30 cellular contexts compared by ENCODE assay signal in genomic region chr2:151299940-151300539, GRCh38. TPM values are rescaled to one million over a fixed set of nuclear protein-coding genes. Genes with fewer than 3 reads are reported as not detected.
A peak's percentile ranks its signal among the peaks of the same experiment; 100 is the strongest.
DNase-seq lines count a peak whose midpoint lies in the region; ATAC-seq, FAIRE-seq and TF ChIP-seq lines count a peak whose summit lies in the region.
"Had no signal": no experiment of that assay in that cellular context is flagged by ENCODE, and none has a peak within 500 bp of the region (broad histone marks: within the 10 kb centered on the region; RNA-seq: fewer than 3 reads in every experiment).

No MANE protein-coding gene starts in this region.

- TF ChIP-seq CTCF in AG10803 (conservative IDR thresholded peaks at IDR 0.05; ENCODE audit: low read length) (no peak), K562 (IDR thresholded peaks at IDR 0.05 in 2 of 3, conservative IDR thresholded peaks at IDR 0.05 in 1 of 3; ENCODE audit: insufficient read depth in 2 of 3, low read depth in 1 of 3, low read length in 3 of 3) (no peak), ovary (IDR thresholded peaks at IDR 0.05) (no peak)

- H3K9me3 ChIP-seq in K562 (replicated peaks; ENCODE audit: control insufficient read depth, insufficient read depth, low read depth, low read length) = no peaks in the 10 kb centered on the region
- no peaks in the 10 kb centered on the region for H3K9me3 ChIP-seq in ovary
- H3K9me3 ChIP-seq: esophagus muscularis mucosa, upper lobe of left lung had no signal

- H3K36me3 ChIP-seq in K562 (ENCODE audit: control insufficient read depth, insufficient read depth, low read length) (no peaks in the 10 kb centered on the region), ovary (no peaks in the 10 kb centered on the region)
- H3K36me3 ChIP-seq: BLaER1, esophagus muscularis mucosa, upper lobe of left lung had no signal

- no peak overlapping the region for H3K4me2 ChIP-seq in K562 (ENCODE audit: insufficient read depth, low read length)
- H3K4me2 ChIP-seq: BLaER1, GM23338 had no signal

- no peak overlapping the region for H3K9ac ChIP-seq in K562 (ENCODE audit: insufficient read depth in 1 of 2, low read depth in 2 of 2, low read length in 2 of 2)
- H3K9ac ChIP-seq: BLaER1 had no signal

- no peaks in the 10 kb centered on the region for H4K20me1 ChIP-seq in K562 (replicated peaks; ENCODE audit: control insufficient read depth, insufficient read depth, low read length)
- H4K20me1 ChIP-seq: BLaER1 had no signal

- TF ChIP-seq EP300 in K562 (IDR thresholded peaks at IDR 0.05; ENCODE audit: low read length) (no peak), ovary (IDR thresholded peaks at IDR 0.05) (no peak)

- H3K4me3 ChIP-seq in AG10803 (ENCODE audit: low read length) (no peak overlapping the region), K562 (no peak overlapping the region), ovary (no peak overlapping the region)
- H3K4me3 ChIP-seq: BLaER1, coronary artery, esophagus muscularis mucosa, GM23338, SK-N-MC, upper lobe of left lung had no signal

- TF ChIP-seq RAD21 in K562 (CRISPR knock-in tag; conservative IDR thresholded peaks at IDR 0.05 in 1 of 2, IDR thresholded peaks at IDR 0.05 in 1 of 2) = no peak

- no peaks in the 10 kb centered on the region for H3K9me1 ChIP-seq in K562 (ENCODE audit: control insufficient read depth, insufficient read depth, low read length)

- no TSS peak for BruUV-seq in K562 (replicated peaks; lab: Mats Ljungman, UMichigan)

- no peaks in the 10 kb centered on the region for H3K79me2 ChIP-seq in K562 (ENCODE audit: control insufficient read depth, insufficient read depth, low read length)

- TF ChIP-seq POLR2A in K562 (conservative IDR thresholded peaks at IDR 0.05) = no peak
- no peak for TF ChIP-seq POLR2A in ovary (IDR thresholded peaks at IDR 0.05)

- peak; percentile 35 for ATAC-seq in GM18868 (IDR thresholded peaks at IDR 0.05; ENCODE audit: unreplicated experiment)
- peak; percentile 54 for ATAC-seq in HG02885 (IDR thresholded peaks at IDR 0.05; ENCODE audit: poor library complexity, unreplicated experiment)
- ATAC-seq in K562 = no peak
- ATAC-seq: activated CD4-positive, CD25-positive, alpha-beta regulatory T cell treated with anti-CD3 and anti-CD28 coated beads, Interleukin-2, amount 50 U/mL, for 24 hours; activated CD8-positive, alpha-beta T cell treated with anti-CD3 and anti-CD28 coated beads for 36 hours; activated naive CD4-positive, alpha-beta T cell treated with anti-CD3 and anti-CD28 coated beads, Interleukin-2, amount 50 U/mL, for 72 hours; GM23338; sciatic nerve had no signal

- no peak for FAIRE-seq in K562 (lab: Jason Lieb, UNC)
- FAIRE-seq: astrocyte had no signal

- H2AFZ ChIP-seq in K562 (ENCODE audit: low read depth, low read length) = peak overlapping the region; percentile 56; the same call in 1 of the 2 replicates
- H2AFZ ChIP-seq: GM23338 had no signal

- intact Hi-C loops in K562 (cut with micrococcal nuclease) (no loop called here), ovary (cut with DNase I) (loop anchor here in 1 of 4 donors (10.0 kb wide), 1 partner anchor 135 kb away; no protein-coding TSS in a partner anchor)

- no peak overlapping the region for H3K27ac ChIP-seq in K562 (ENCODE audit: extremely low read depth, low read depth, low read length)
- H3K27ac ChIP-seq in ovary = no peak overlapping the region
- H3K27ac ChIP-seq: BLaER1, coronary artery, esophagus muscularis mucosa, SK-N-MC, upper lobe of left lung had no signal

- peak; percentile 27 for DNase-seq in AG10803 (ENCODE audit: low read depth)
- no peak for DNase-seq in K562 (ENCODE audit: extremely low read depth in 1 of 4, low spot score in 3 of 4)
- DNase-seq in ovary = no peak
- no peak for DNase-seq in NCI-H1436 (lab: John Stamatoyannopoulos, UW)
- DNase-seq in activated effector memory CD4-positive, alpha-beta T cell treated with anti-CD3 and anti-CD28 coated beads, Interleukin-2, amount 50 U/mL, for 16 hours = no peak
- DNase-seq in NCI-H1694 treated with DMSO at 0.1 percent for 48 hours (lab: John Stamatoyannopoulos, UW) = no peak
- DNase-seq: ACHN; activated CD8-positive, alpha-beta T cell treated with anti-CD3 and anti-CD28 coated beads for 36 hours; DMS153; hypothalamus; NCI-H1930; NCI-H526 treated with DMSO at 0.1 percent for 48 hours; RPMI8226; stimulated activated CD4-positive, alpha-beta T cell treated with anti-CD3 and anti-CD28 coated beads, Interleukin-12 subunit alpha, Interleukin-12 subunit beta, amount 100 ng/mL, for 4 hours; stimulated activated CD4-positive, alpha-beta T cell treated with anti-CD3 and anti-CD28 coated beads, Interleukin-4, amount 100 ng/mL, for 1 hour; upper lobe of left lung had no signal

- H3K4me1 ChIP-seq in K562 (replicated peaks in 1 of 2; ENCODE audit: control insufficient read depth in 2 of 2, insufficient read depth in 2 of 2, low read length in 2 of 2) (peaks cover 0 to 9% of the 10 kb centered on the region in 2 experiments; a peak in 3 of 5 replicates), ovary (ENCODE audit: insufficient read depth) (no peaks in the 10 kb centered on the region)
- H3K4me1 ChIP-seq: BLaER1, esophagus muscularis mucosa, upper lobe of left lung had no signal

- CTCF ChIA-PET in K562 (lab: Yijun Ruan, JAX; ENCODE audit: low intra/inter-chr PET ratio) = no interaction called here

- POLR2A ChIA-PET in K562 (lab: Yijun Ruan, JAX) = interaction anchor here (0.6 to 0.8 kb wide), 2 partner anchors 8 to 78 kb away, joined by 3 to 4 read pairs; no protein-coding TSS in a partner anchor

- H3K27me3 ChIP-seq in K562 (ENCODE audit: control insufficient read depth in 2 of 2, insufficient read depth in 2 of 2, low read length in 2 of 2) = no peaks in the 10 kb centered on the region
- H3K27me3 ChIP-seq in ovary = no peaks in the 10 kb centered on the region
- H3K27me3 ChIP-seq: BLaER1, esophagus muscularis mucosa, upper lobe of left lung had no signal

- in situ Hi-C loops in K562 (cut with MboI) = no loop called here

- 51% methylated on average over 6 of the region's 6 CpGs for WGBS in K562 (ENCODE audit: insufficient coverage, low coverage, missing lambda C conversion rate)
- WGBS in ovary, 3 donors = 70 to 83% (median 82%) methylated on average over 6 of the region's 6 CpGs

RNA-seq across cellular contexts. Expression of gene NMI, which starts 10.6 kb away (rescaled TPM):
- 3.5 and 10.2 TPM in 2 replicates for total RNA-seq in K562 (2011; cell fraction: chromatin; rRNA removed; ENCODE audit: low replicate concordance)
- 1.8 and 2.4 TPM in 2 replicates for total RNA-seq in K562 (2011; cell fraction: nucleolus; rRNA removed)
- total RNA-seq in K562 (2011; cell fraction: nucleoplasm; rRNA removed) = 5.3 and 8.5 TPM in 2 replicates
- 21.9 and 23.5 TPM in 2 replicates for total RNA-seq in K562 (2014; rRNA removed)
- 20.3 and 23.6 TPM in 2 replicates for total RNA-seq in K562 (2014; rRNA removed; fragmentation: Illumina TruSeq; extraction: Trizol)
- total RNA-seq in K562 (2015; rRNA removed; fragmentation: Illumina TruSeq; extraction: Trizol) = 25.0 and 31.1 TPM in 2 replicates
- 23.3 and 25.0 TPM in 2 replicates for total RNA-seq in K562 (2021)
- polyA plus RNA-seq in K562 (2011; rRNA removed) = 13.6 and 17.4 TPM in 2 replicates
- 2.3 and 5.3 TPM in 2 replicates for polyA plus RNA-seq in K562 (2011; cell fraction: cytosol; rRNA removed)
- polyA plus RNA-seq in K562 (2011; cell fraction: nucleus; rRNA removed) = 2.6 and 4.1 TPM in 2 replicates
- 49.3 and 55.1 TPM in 2 replicates for polyA plus RNA-seq in K562 (2012)
- polyA plus RNA-seq in K562 (2014; fragmentation: Illumina TruSeq; extraction: Trizol) = 34.0 and 39.5 TPM in 2 replicates
- polyA plus RNA-seq in K562 (2014; fragmentation: Nextera tagmentation; extraction: Ambion mirVana) = 10 to 100 TPM; 29.7 to 36.4 TPM
- polyA plus RNA-seq in K562 (2014; rRNA removed) = 35.7 and 39.0 TPM in 2 replicates
- polyA minus RNA-seq in K562 (2011; rRNA and poly(A)+ RNA removed) = 11.9 and 15.3 TPM in 2 replicates
- polyA minus RNA-seq in K562 (2011; cell fraction: cytosol; rRNA and poly(A)+ RNA removed) = 4.5 and 7.8 TPM in 2 replicates
- 3.0 and 4.9 TPM in 2 replicates for polyA minus RNA-seq in K562 (2011; cell fraction: nucleus; rRNA and poly(A)+ RNA removed)
- total RNA-seq in ovary = 10 to 100 TPM in 5 of 7 donors, 1 to 10 TPM in 2; 8.4 to 17.3 (median 13.7) TPM
- 10 to 100 TPM; 12.8 to 17.6 TPM for polyA plus RNA-seq in ovary
- total RNA-seq: G401 had no signal
- polyA plus RNA-seq: neural cell had no signal

RNA-seq across cellular contexts. Expression of gene RBM43, which starts 38.4 kb away (rescaled TPM):
- total RNA-seq in K562 (2011; cell fraction: chromatin; rRNA removed; ENCODE audit: low replicate concordance) = 3.7 and 6.6 TPM in 2 replicates
- total RNA-seq in K562 (2011; cell fraction: nucleolus; rRNA removed) = 6.1 and 8.0 TPM in 2 replicates
- 6.0 and 10.2 TPM in 2 replicates for total RNA-seq in K562 (2011; cell fraction: nucleoplasm; rRNA removed)
- total RNA-seq in K562 (2014; rRNA removed) (2.3 and 2.6 TPM in 2 replicates), K562 (2014; rRNA removed; fragmentation: Illumina TruSeq; extraction: Trizol) (4.1 and 4.7 TPM in 2 replicates), K562 (2015; rRNA removed; fragmentation: Illumina TruSeq; extraction: Trizol) (2.9 and 3.4 TPM in 2 replicates), K562 (2021) (4.7 and 5.1 TPM in 2 replicates), ovary (10 to 100 TPM in 5 of 7 donors, 1 to 10 TPM in 2; 5.5 to 17.3 (median 13.6) TPM)
- polyA plus RNA-seq in K562 (2011; rRNA removed) (4.9 and 6.4 TPM in 2 replicates), K562 (2014; fragmentation: Illumina TruSeq; extraction: Trizol) (6.7 and 6.9 TPM in 2 replicates), K562 (2014; fragmentation: Nextera tagmentation; extraction: Ambion mirVana) (1 to 10 TPM; 1.3 to 1.6 TPM), K562 (2014; rRNA removed) (3.8 and 4.7 TPM in 2 replicates), ovary (10 to 100 TPM; 12.3 to 22.0 TPM)
- 1.9 and 3.4 TPM in 2 replicates for polyA plus RNA-seq in K562 (2011; cell fraction: cytosol; rRNA removed)
- 3.5 and 6.2 TPM in 2 replicates for polyA plus RNA-seq in K562 (2011; cell fraction: nucleus; rRNA removed)
- polyA plus RNA-seq in K562 (2012) = 3.7 and 5.1 TPM in 2 replicates
- polyA minus RNA-seq in K562 (2011; rRNA and poly(A)+ RNA removed) = 5.7 and 8.2 TPM in 2 replicates
- 2.2 and 3.2 TPM in 2 replicates for polyA minus RNA-seq in K562 (2011; cell fraction: cytosol; rRNA and poly(A)+ RNA removed)
- polyA minus RNA-seq in K562 (2011; cell fraction: nucleus; rRNA and poly(A)+ RNA removed) = 4.2 and 7.4 TPM in 2 replicates
- polyA plus RNA-seq: neural cell had no signal

RNA-seq across cellular contexts. Expression of gene TNFAIP6, which starts 57.4 kb away (rescaled TPM):
- total RNA-seq in K562 (2011; cell fraction: chromatin; rRNA removed; ENCODE audit: low replicate concordance) = not detected in 2 replicates
- total RNA-seq in K562 (2011; cell fraction: nucleolus; rRNA removed) = not detected in 2 replicates
- total RNA-seq in K562 (2011; cell fraction: nucleoplasm; rRNA removed) = not detected in 2 replicates
- total RNA-seq in K562 (2014; rRNA removed) = not detected in 2 replicates
- total RNA-seq in K562 (2014; rRNA removed; fragmentation: Illumina TruSeq; extraction: Trizol) = not detected in 2 replicates
- not detected in 2 replicates for total RNA-seq in K562 (2015; rRNA removed; fragmentation: Illumina TruSeq; extraction: Trizol)
- total RNA-seq in K562 (2021) = not detected in 2 replicates
- not detected in 2 replicates for polyA plus RNA-seq in K562 (2011; rRNA removed)
- not detected in 2 replicates for polyA plus RNA-seq in K562 (2011; cell fraction: cytosol; rRNA removed)
- polyA plus RNA-seq in K562 (2011; cell fraction: nucleus; rRNA removed) = not detected in 2 replicates
- polyA plus RNA-seq in K562 (2012) = 0.11 and 0.16 TPM in 2 replicates
- polyA plus RNA-seq in K562 (2014; fragmentation: Illumina TruSeq; extraction: Trizol) = 0.07 and 0.32 TPM in 2 replicates
- under 1 TPM; 0.08 to 0.28 TPM for polyA plus RNA-seq in K562 (2014; fragmentation: Nextera tagmentation; extraction: Ambion mirVana)
- polyA plus RNA-seq in K562 (2014; rRNA removed) = not detected in 2 replicates
- not detected in 2 replicates for polyA minus RNA-seq in K562 (2011; rRNA and poly(A)+ RNA removed)
- not detected in 2 replicates for polyA minus RNA-seq in K562 (2011; cell fraction: cytosol; rRNA and poly(A)+ RNA removed)
- not detected in 2 replicates for polyA minus RNA-seq in K562 (2011; cell fraction: nucleus; rRNA and poly(A)+ RNA removed)
- total RNA-seq in ovary = 1 to 10 TPM in 1 of 7 donors, under 1 TPM in 3, not detected in 3; 0.20 to 1.0 (median 0.28) TPM
- under 1 TPM; 0.23 to 0.88 TPM for polyA plus RNA-seq in ovary
- total RNA-seq: activated CD8-positive, alpha-beta T cell treated with anti-CD3 and anti-CD28 coated beads for 36 hours; activated naive CD4-positive, alpha-beta T cell treated with anti-CD3 and anti-CD28 coated beads, Interleukin-2, amount 50 U/mL, for 72 hours; activated T-helper 2 cell treated with anti-CD3 and anti-CD28 coated beads, Interferon-gamma antibody, Interleukin-2, Interleukin-4, amounts not matched to agents 10 μg/mL and 5 μg/mL and 100 μg/mL, durations not matched to agents 14 hours and 24 hours and 36 hours; G401 had no signal
- polyA plus RNA-seq: neural cell had no signal
